Comparison of ENCODE assay signal across 7 cellular contexts in genomic region chr12:101876861-101877815, GRCh38. TPM values are rescaled to one million over a fixed set of nuclear protein-coding genes. Genes with fewer than 3 reads are reported as not detected.
A peak's percentile ranks its signal among the peaks of the same experiment; 100 is the strongest.
DNase-seq lines count a peak whose midpoint lies in the region; ATAC-seq, FAIRE-seq and TF ChIP-seq lines count a peak whose summit lies in the region.

A gene with protein sequence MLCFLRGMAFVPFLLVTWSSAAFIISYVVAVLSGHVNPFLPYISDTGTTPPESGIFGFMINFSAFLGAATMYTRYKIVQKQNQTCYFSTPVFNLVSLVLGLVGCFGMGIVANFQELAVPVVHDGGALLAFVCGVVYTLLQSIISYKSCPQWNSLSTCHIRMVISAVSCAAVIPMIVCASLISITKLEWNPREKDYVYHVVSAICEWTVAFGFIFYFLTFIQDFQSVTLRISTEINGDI (plus strand): TSS chr12:101877580. CDS start chr12:101877790, 210 bp downstream.

- no peaks in the 10 kb centered on the region for H3K9me3 Mint-ChIP-seq in WTC11

- CTCF ChIA-PET in WTC11 (lab: Charles Lee): interaction anchor here (1.1 kb wide), 1 partner anchor 47 kb away, joined by 6 read pairs; the partner anchor contains the start of gene GNPTAB

- H3K36me3 Mint-ChIP-seq in WTC11: peaks cover 4% of the 10 kb centered on the region; the same call in 1 of the 2 replicates

- POLR2A ChIA-PET in WTC11 (lab: Charles Lee): no interaction called here

- in situ Hi-C loops in GM13976 (cut with MboI; ENCODE audit: low sequenced_read_pairs, unreplicated experiment): no loop called here

- H3K27me3 ChIP-seq in bronchial epithelial cell (ENCODE audit: control insufficient read depth, insufficient read depth, low read length): no peaks in the 10 kb centered on the region
- no peaks in the 10 kb centered on the region for H3K27me3 ChIP-seq in smooth muscle cell (ENCODE audit: low read depth)

- ATAC-seq in HG02588 (IDR thresholded peaks at IDR 0.05; ENCODE audit: unreplicated experiment) (peak; percentile 88), WTC11 (peak; percentile 89)

- peak within 1 kb of the TSS; percentile 87 for H3K4me3 Mint-ChIP-seq in WTC11

- peaks cover 10% of the 10 kb centered on the region for H3K4me1 Mint-ChIP-seq in WTC11

- no peak within 1 kb of the TSS for H3K27ac Mint-ChIP-seq in WTC11

- H2AFZ ChIP-seq in smooth muscle cell (ENCODE audit: low read depth): peak within 1 kb of the TSS; percentile 93

- H3K27ac ChIP-seq in smooth muscle cell (ENCODE audit: low read depth): peak within 1 kb of the TSS; percentile 97

- H3F3A ChIP-seq in smooth muscle cell (ENCODE audit: low read depth): no peaks in the 10 kb centered on the region

- no peaks in the 10 kb centered on the region for H3K4me1 ChIP-seq in smooth muscle cell (ENCODE audit: low read depth)

- peaks cover 17% of the 10 kb centered on the region for H4K20me1 ChIP-seq in smooth muscle cell (ENCODE audit: low read depth)

- H3K36me3 ChIP-seq in bronchial epithelial cell (ENCODE audit: control insufficient read depth, insufficient read depth, low read length) (no peaks in the 10 kb centered on the region), smooth muscle cell (ENCODE audit: low read depth) (no peaks in the 10 kb centered on the region)

- 4% methylated on average over 88 of the region's 105 CpGs for WGBS in smooth muscle cell (ENCODE audit: low lambda C conversion rate)

- no peak for FAIRE-seq in bronchial epithelial cell (lab: Jason Lieb, UNC)

- peak within 1 kb of the TSS; percentile 99 for H3K9ac ChIP-seq in smooth muscle cell (ENCODE audit: low read depth)

- H3K27me3 Mint-ChIP-seq in WTC11 (ENCODE audit: low read depth): peaks cover 27% of the 10 kb centered on the region

- H3K4me2 ChIP-seq in smooth muscle cell: peak within 1 kb of the TSS; percentile 93

- DNase-seq in GM13976 (ENCODE audit: low spot score): peak; percentile 92
- peak; percentile 52 for DNase-seq in NCI-H1105 treated with DMSO at 0.1 percent for 48 hours (lab: John Stamatoyannopoulos, UW)
- peak; percentile 83 for DNase-seq in WTC11 (ENCODE audit: low spot score)
- peak; percentile 73 for DNase-seq in bronchial epithelial cell (ENCODE audit: low read depth)
- peak; percentile 82 for DNase-seq in iPS-NIHi7 (ENCODE audit: extremely low spot score)
- peak; percentile 74 for DNase-seq in smooth muscle cell (lab: John Stamatoyannopoulos, UW; ENCODE audit: unreplicated experiment)

- TF ChIP-seq CTCF in GM13976 (IDR thresholded peaks at IDR 0.05; ENCODE audit: borderline replicate concordance, control extremely low read depth, extremely low read depth, insufficient read depth, missing control alignments): peak; percentile 29
- TF ChIP-seq CTCF in WTC11 (IDR thresholded peaks at IDR 0.05): no peak
- peak; percentile 12 for TF ChIP-seq CTCF in bronchial epithelial cell (IDR thresholded peaks at IDR 0.05; ENCODE audit: insufficient read depth, low read length, severe bottlenecking)
- peak; percentile 9 for TF ChIP-seq CTCF in smooth muscle cell (IDR thresholded peaks at IDR 0.05; ENCODE audit: borderline replicate concordance, insufficient read depth, poor library complexity, severe bottlenecking)

- H3K4me3 ChIP-seq in bronchial epithelial cell (ENCODE audit: low read depth, low read length) (peak within 1 kb of the TSS; percentile 89), smooth muscle cell (peak within 1 kb of the TSS; percentile 98)

- H3K79me2 ChIP-seq in smooth muscle cell (ENCODE audit: low read depth): peaks cover 32% of the 10 kb centered on the region

- no peaks in the 10 kb centered on the region for H3K9me3 ChIP-seq in smooth muscle cell (replicated peaks; ENCODE audit: low read depth)

TF ChIP-seq in WTC11, 78 proteins besides CTCF, POLR2A, EP300 and RAD21:
- TF ChIP-seq NFATC4 (CRISPR knock-in tag; IDR thresholded peaks at IDR 0.05): no peak
- TF ChIP-seq SP1 (CRISPR knock-in tag; conservative IDR thresholded peaks at IDR 0.05): peak; percentile 51; the same call in 1 of the 2 replicates
- no peak for TF ChIP-seq GRHL2 (CRISPR knock-in tag; IDR thresholded peaks at IDR 0.05; ENCODE audit: insufficient replicate concordance, severe bottlenecking)
- TF ChIP-seq NFYB (CRISPR knock-in tag; conservative IDR thresholded peaks at IDR 0.05; ENCODE audit: low read depth): 0 out of 2 replicates have a peak, but pooled peaks have one; percentile 15
- TF ChIP-seq, protein P1, sequence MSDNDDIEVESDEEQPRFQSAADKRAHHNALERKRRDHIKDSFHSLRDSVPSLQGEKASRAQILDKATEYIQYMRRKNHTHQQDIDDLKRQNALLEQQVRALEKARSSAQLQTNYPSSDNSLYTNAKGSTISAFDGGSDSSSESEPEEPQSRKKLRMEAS (CRISPR knock-in tag; IDR thresholded peaks at IDR 0.05): peak; percentile 77; the same call in 1 of the 2 replicates
- TF ChIP-seq ELF4 (CRISPR knock-in tag; IDR thresholded peaks at IDR 0.05; ENCODE audit: low read depth): no peak
- TF ChIP-seq TEAD1 (CRISPR knock-in tag; IDR thresholded peaks at IDR 0.05): 0 out of 2 replicates have a peak, but pooled peaks have one; percentile 38
- TF ChIP-seq ZNF423 (CRISPR knock-in tag; IDR thresholded peaks at IDR 0.05): peak; percentile 19; the same call in 1 of the 2 replicates
- TF ChIP-seq FOXK1 (CRISPR knock-in tag; IDR thresholded peaks at IDR 0.05): 0 out of 2 replicates have a peak, but pooled peaks have one; percentile 14
- TF ChIP-seq GABPB1 (CRISPR knock-in tag; IDR thresholded peaks at IDR 0.05): peak; percentile 59; the same call in 1 of the 2 replicates
- TF ChIP-seq PREB (CRISPR knock-in tag; IDR thresholded peaks at IDR 0.05; ENCODE audit: borderline replicate concordance): 0 out of 2 replicates have a peak, but pooled peaks have one; percentile 49
- TF ChIP-seq ZNF232 (CRISPR knock-in tag; IDR thresholded peaks at IDR 0.05): peak; percentile 32; the same call in 1 of the 2 replicates
- peak; percentile 31; the same call in 1 of the 2 replicates for TF ChIP-seq KAT7 (CRISPR knock-in tag; IDR thresholded peaks at IDR 0.05; ENCODE audit: borderline replicate concordance)
- no peak for TF ChIP-seq NR2C2 (CRISPR knock-in tag; IDR thresholded peaks at IDR 0.05)
- TF ChIP-seq NR1H2 (CRISPR knock-in tag; IDR thresholded peaks at IDR 0.05): no peak

RNA-seq across cellular contexts. Expression of the gene that starts here (rescaled TPM):
- total RNA-seq in WTC11 (2021) (6.0 to 6.9 TPM (median 6.6 TPM) in 3 replicates), bronchial epithelial cell (5.8 and 7.8 TPM in 2 replicates), smooth muscle cell (22.7 and 29.3 TPM in 2 replicates)
- polyA plus RNA-seq in smooth muscle cell: 29.5 and 31.2 TPM in 2 replicates

Comparison
In these comparisons a context has a peak if more than half of its experiments do, and no peak if none do; other contexts are left out.
1. Peak in every context shown above with its lines: DNase-seq, ATAC-seq, H3K4me3 ChIP-seq and H3K27ac ChIP-seq.